Comparison of ENCODE assay signal across 7 cellular contexts in genomic region chr22:41620646-41621098, GRCh38. TPM values are rescaled to one million over a fixed set of nuclear protein-coding genes. Genes with fewer than 3 reads are reported as not detected.
A peak's percentile ranks its signal among the peaks of the same experiment; 100 is the strongest.
DNase-seq lines count a peak whose midpoint lies in the region; ATAC-seq and TF ChIP-seq lines count a peak whose summit lies in the region.

Gene DESI1, minus strand, starts transcription at chr22:41621043. Its CDS starts 204 bp downstream, at chr22:41620839.

- no peaks in the 10 kb centered on the region for H3K36me3 ChIP-seq in breast epithelium
- H3K36me3 ChIP-seq in stomach smooth muscle (ENCODE audit: control insufficient read depth in 2 of 2, insufficient read depth in 2 of 2, low read length in 2 of 2), result peaks cover 0 to 5% of the 10 kb centered on the region in 2 donors

- no peaks in the 10 kb centered on the region for H3K9me3 ChIP-seq in breast epithelium
- no peaks in the 10 kb centered on the region for H3K9me3 ChIP-seq in stomach smooth muscle (ENCODE audit: control insufficient read depth in 2 of 2, low read length in 2 of 2)

- TF ChIP-seq CTCF in GM13976 (IDR thresholded peaks at IDR 0.05; ENCODE audit: borderline replicate concordance, control extremely low read depth, extremely low read depth, insufficient read depth, missing control alignments) (no peak), breast epithelium (IDR thresholded peaks at IDR 0.05) (no peak)

- DNase-seq in GM13976 (ENCODE audit: low spot score), result peak; percentile 59
- DNase-seq in M059J (ENCODE audit: low read depth), result no peak
- peak in 1 of 2 donors; percentile 55 for DNase-seq in breast epithelium (ENCODE audit: low spot score in 2 of 2)
- peak; percentile 68 for DNase-seq in left kidney (ENCODE audit: low read depth, low spot score)
- DNase-seq in UCSD-AML1 (lab: John Stamatoyannopoulos, UW; ENCODE audit: unreplicated experiment), result no peak

- no peak for TF ChIP-seq POLR2A in breast epithelium (IDR thresholded peaks at IDR 0.05)

- peak; percentile 23 for ATAC-seq in GM21825 (IDR thresholded peaks at IDR 0.05; ENCODE audit: unreplicated experiment)

- in situ Hi-C loops in GM13976 (cut with MboI; ENCODE audit: low sequenced_read_pairs, unreplicated experiment), result no loop called here

- H3K4me3 ChIP-seq in breast epithelium (peak within 1 kb of the TSS; percentile 88 to 97 (median 89)), stomach smooth muscle (ENCODE audit: low read length in 2 of 2) (peak within 1 kb of the TSS; percentile 99 to 100)

- H3K27me3 ChIP-seq in breast epithelium (no peaks in the 10 kb centered on the region), stomach smooth muscle (ENCODE audit: control insufficient read depth in 1 of 2, insufficient read depth in 2 of 2, low read length in 2 of 2) (no peaks in the 10 kb centered on the region)

- H3K27ac ChIP-seq in breast epithelium (peak within 1 kb of the TSS; percentile 98 to 99), stomach smooth muscle (ENCODE audit: low read length) (peak within 1 kb of the TSS; percentile 99)

- H3K4me1 ChIP-seq in breast epithelium (peaks cover 3 to 12% of the 10 kb centered on the region in 2 donors), stomach smooth muscle (ENCODE audit: control insufficient read depth, insufficient read depth, low read length) (peaks cover 20% of the 10 kb centered on the region)

- intact Hi-C loops in breast epithelium (cut with DNase I; ENCODE audit: low total_unique reads), result loop anchor here (2.0 kb wide), 1 partner anchor 68 kb away; no protein-coding TSS in a partner anchor

- H3K9ac ChIP-seq in stomach smooth muscle (ENCODE audit: low read length in 2 of 2), result peak within 1 kb of the TSS; percentile 98 to 100

RNA-seq across cellular contexts. Expression of gene DESI1, which starts in this region (rescaled TPM):
- total RNA-seq in M059J (2014; rRNA removed; shearing (Covaris generic)), result 20.0 and 26.0 TPM in 2 replicates
- 10 to 100 TPM; 17.0 to 23.5 (median 21.0) TPM for total RNA-seq in breast epithelium

Comparison
In these comparisons a context has a peak if more than half of its experiments do, and no peak if none do; other contexts are left out.
1. DNase-seq: peak in GM13976 (single experiment) and left kidney (single experiment); none in M059J (single experiment) and UCSD-AML1 (single experiment).